9 cellular contexts compared by ENCODE assay signal in the genomic region with DNA sequence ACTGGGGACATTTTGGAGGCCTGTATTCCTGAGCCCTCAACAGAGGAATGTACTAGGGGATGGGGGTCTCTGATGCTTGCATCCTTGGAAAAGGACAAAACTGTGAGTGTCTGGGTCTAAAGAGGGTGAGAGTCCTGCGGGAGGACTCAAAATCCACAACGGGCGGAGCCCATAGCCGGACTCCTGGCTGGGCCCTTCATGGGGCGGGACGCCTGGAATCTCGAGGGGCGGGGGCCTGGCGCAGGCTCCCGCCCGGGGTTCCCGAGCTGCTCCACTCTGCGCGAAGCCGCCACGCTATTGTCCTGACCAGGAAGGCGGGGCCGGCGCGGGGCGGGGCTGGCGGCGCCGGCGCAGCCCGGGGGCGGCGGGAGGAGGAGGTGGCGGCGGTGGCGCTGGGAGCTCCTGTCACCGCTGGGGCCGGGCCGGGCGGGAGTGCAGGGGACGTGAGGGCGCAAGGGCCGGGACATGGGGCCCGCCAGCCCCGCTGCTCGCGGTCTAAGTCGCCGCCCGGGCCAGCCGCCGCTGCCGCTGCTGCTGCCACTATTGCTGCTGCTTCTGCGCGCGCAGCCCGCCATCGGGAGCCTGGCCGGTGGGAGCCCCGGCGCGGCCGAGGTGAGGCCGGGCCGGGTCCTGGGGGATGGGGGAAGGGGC. TPM values are rescaled to one million over a fixed set of nuclear protein-coding genes. Genes with fewer than 3 reads are reported as not detected.
DNase-seq lines count a peak whose midpoint lies in the region; ATAC-seq and TF ChIP-seq lines count a peak whose summit lies in the region.
"Had no signal": no experiment of that assay in that cellular context is flagged by ENCODE, and none has a peak within 500 bp of the region (broad histone marks: within the 10 kb centered on the region; RNA-seq: fewer than 3 reads in every experiment).

A gene (plus strand): TSS at position 403 of the 651 bp plus-strand sequence. CDS start 63 bp downstream, at position 466.

- H3K36me3 Mint-ChIP-seq in activated CD4-positive, alpha-beta T cell treated with anti-CD3 and anti-CD28 coated beads, Interleukin-2, amount 10 ng/mL, durations not matched to agents 7 days and 5 days (ENCODE audit: low read depth), result no peaks in the 10 kb centered on the region

- peak within 1 kb of the TSS; percentile 52 for H3K4me3 Mint-ChIP-seq in activated CD4-positive, alpha-beta T cell treated with anti-CD3 and anti-CD28 coated beads, Interleukin-2, amount 10 ng/mL, durations not matched to agents 7 days and 5 days

- no peak for TF ChIP-seq CTCF in coronary artery (IDR thresholded peaks at IDR 0.05)

- peak within 1 kb of the TSS; percentile 75 for H3K4me3 ChIP-seq in coronary artery

- H3K27ac Mint-ChIP-seq in activated CD4-positive, alpha-beta T cell treated with anti-CD3 and anti-CD28 coated beads, Interleukin-2, amount 10 ng/mL, durations not matched to agents 7 days and 5 days, result no peak within 1 kb of the TSS

- H3K4me1 Mint-ChIP-seq in activated CD4-positive, alpha-beta T cell treated with anti-CD3 and anti-CD28 coated beads, Interleukin-2, amount 10 ng/mL, durations not matched to agents 7 days and 5 days, result peaks cover 18% of the 10 kb centered on the region

- peaks cover 37% of the 10 kb centered on the region for H3K27me3 Mint-ChIP-seq in activated CD4-positive, alpha-beta T cell treated with anti-CD3 and anti-CD28 coated beads, Interleukin-2, amount 10 ng/mL, durations not matched to agents 7 days and 5 days

- peak; percentile 93 for ATAC-seq in left lobe of liver
- ATAC-seq in GM18519 (IDR thresholded peaks at IDR 0.05; ENCODE audit: low FRiP score, unreplicated experiment), result no peak

- DNase-seq in DMS 273 (lab: John Stamatoyannopoulos, UW; ENCODE audit: unreplicated experiment), result peak; percentile 87
- DNase-seq in DMS 273 treated with DMSO at 0.1 percent for 48 hours (lab: John Stamatoyannopoulos, UW), result no peak
- peak; percentile 49 for DNase-seq in NCI-H2107 (lab: John Stamatoyannopoulos, UW)
- peak; percentile 59 for DNase-seq in activated CD4-positive, alpha-beta T cell treated with anti-CD3 and anti-CD28 coated beads, Interleukin-2, amount 10 ng/mL, durations not matched to agents 7 days and 5 days
- no peak for DNase-seq in coronary artery (ENCODE audit: low spot score)
- peak; percentile 67 for DNase-seq in left lobe of liver (ENCODE audit: low spot score)
- peak; percentile 38 to 70 (median 48) for DNase-seq in stimulated activated CD4-positive, alpha-beta T cell treated with anti-CD3 and anti-CD28 coated beads, TNF-alpha, amount 100 ng/mL, for 24 hours (ENCODE audit: low read depth in 3 of 3)

- H3K9me3 Mint-ChIP-seq in activated CD4-positive, alpha-beta T cell treated with anti-CD3 and anti-CD28 coated beads, Interleukin-2, amount 10 ng/mL, durations not matched to agents 7 days and 5 days, result peaks cover 3% of the 10 kb centered on the region

- POLR2A ChIA-PET in activated CD4-positive, alpha-beta T cell treated with anti-CD3 and anti-CD28 coated beads, Interleukin-2, amount 10 ng/mL, durations not matched to agents 7 days and 5 days (lab: Charles Lee), result no interaction called here

- CTCF ChIA-PET in activated CD4-positive, alpha-beta T cell treated with anti-CD3 and anti-CD28 coated beads, Interleukin-2, amount 10 ng/mL, durations not matched to agents 7 days and 5 days (lab: Charles Lee), result interaction anchor here (0.6 to 1.6 kb wide), 2 partner anchors 9 to 63 kb away, joined by 3 to 5 read pairs; no protein-coding TSS in a partner anchor

- H3K27ac ChIP-seq in coronary artery, result peak within 1 kb of the TSS in 1 of 2 donors; percentile 16
- H3K27ac ChIP-seq: neutrophil had no signal

RNA-seq across cellular contexts. Expression of the gene that starts here (rescaled TPM):
- total RNA-seq in activated CD4-positive, alpha-beta T cell treated with anti-CD3 and anti-CD28 coated beads, Interleukin-2, amount 10 ng/mL, durations not matched to agents 7 days and 5 days, result under 1 TPM; 0.42 to 0.79 TPM
- 0.40 TPM for total RNA-seq in left lobe of liver

Comparison
In these comparisons a context has a peak if more than half of its experiments do, and no peak if none do; other contexts are left out.
1. DNase-seq: peak in DMS 273 (single experiment), NCI-H2107 (single experiment) and stimulated activated CD4-positive, alpha-beta T cell treated with anti-CD3 and anti-CD28 coated beads, TNF-alpha, amount 100 ng/mL, for 24 hours (3 of 3); none in DMS 273 treated with DMSO at 0.1 percent for 48 hours (single experiment) and coronary artery (single experiment).
2. Peak in DNase-seq in activated CD4-positive, alpha-beta T cell treated with anti-CD3 and anti-CD28 coated beads, Interleukin-2, amount 10 ng/mL, durations not matched to agents 7 days and 5 days; RNA of the gene not detected or under 1 TPM.
3. Peak in DNase-seq and ATAC-seq in left lobe of liver; RNA of the gene not detected or under 1 TPM.